ENCODE assay signal across 7 cellular contexts in the genomic region with DNA sequence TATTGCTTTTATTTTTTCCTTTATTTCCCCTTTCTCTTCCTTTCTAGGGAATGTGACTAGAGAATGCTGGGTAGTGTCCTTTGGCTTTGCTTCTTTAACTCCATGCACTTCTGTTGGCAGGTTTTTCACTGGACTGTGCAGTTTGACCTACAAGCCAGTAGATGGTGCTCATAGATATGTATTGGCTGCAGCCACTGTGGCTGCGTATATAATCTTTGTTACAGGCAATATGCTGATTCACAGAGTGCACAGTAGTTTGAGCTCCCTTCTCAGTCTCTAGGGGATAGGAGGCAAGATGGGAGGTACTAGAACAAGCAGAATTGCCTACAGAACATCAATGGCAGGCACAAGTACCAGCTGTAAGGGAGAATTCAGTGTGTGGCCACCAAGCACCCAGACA.
DNase-seq lines count a peak whose midpoint lies in the region; ATAC-seq, FAIRE-seq and TF ChIP-seq lines count a peak whose summit lies in the region.

No MANE protein-coding gene starts in this region.

- peaks cover 0 to 7% of the 10 kb centered on the region in 2 donors for H3K9me3 ChIP-seq in kidney (ENCODE audit: control insufficient read depth in 1 of 2, low read length in 2 of 2)

- H3K4me3 ChIP-seq in kidney (ENCODE audit: low read length in 2 of 2), result no peak overlapping the region

- FAIRE-seq in kidney (lab: Jason Lieb, UNC), result no peak

- intact Hi-C loops in kidney (cut with DNase I), result no loop called here

- no peak overlapping the region for H3K9ac ChIP-seq in kidney (ENCODE audit: low read length in 2 of 2)

- no peak overlapping the region for H3K27ac ChIP-seq in kidney (ENCODE audit: low read depth in 2 of 2, low read length in 2 of 2)

- peak; percentile 28 for TF ChIP-seq CTCF in kidney (IDR thresholded peaks at IDR 0.05; ENCODE audit: borderline replicate concordance, extremely low read depth, insufficient read depth)

- DNase-seq in RPMI7951 (ENCODE audit: low read depth) (peak; percentile 29), kidney (no peak), mucosa of gallbladder (ENCODE audit: low spot score) (no peak), cerebellar nuclear complex (lab: John Stamatoyannopoulos, UW) (no peak)

- ATAC-seq in GM18508 (IDR thresholded peaks at IDR 0.05; ENCODE audit: insufficient read depth, unreplicated experiment) (peak; percentile 90), HG03520 (IDR thresholded peaks at IDR 0.05; ENCODE audit: unreplicated experiment) (peak; percentile 92), GM19035 (IDR thresholded peaks at IDR 0.05; ENCODE audit: unreplicated experiment) (no peak)

- no peaks in the 10 kb centered on the region for H3K4me1 ChIP-seq in kidney (ENCODE audit: control insufficient read depth in 1 of 2, insufficient read depth in 1 of 2, low read depth in 1 of 2, low read length in 2 of 2)

- H3K36me3 ChIP-seq in kidney (ENCODE audit: control insufficient read depth in 1 of 2, insufficient read depth in 2 of 2, low read length in 2 of 2), result no peaks in the 10 kb centered on the region
